Comparison of ENCODE assay signal across 10 cellular contexts in the genomic region with DNA sequence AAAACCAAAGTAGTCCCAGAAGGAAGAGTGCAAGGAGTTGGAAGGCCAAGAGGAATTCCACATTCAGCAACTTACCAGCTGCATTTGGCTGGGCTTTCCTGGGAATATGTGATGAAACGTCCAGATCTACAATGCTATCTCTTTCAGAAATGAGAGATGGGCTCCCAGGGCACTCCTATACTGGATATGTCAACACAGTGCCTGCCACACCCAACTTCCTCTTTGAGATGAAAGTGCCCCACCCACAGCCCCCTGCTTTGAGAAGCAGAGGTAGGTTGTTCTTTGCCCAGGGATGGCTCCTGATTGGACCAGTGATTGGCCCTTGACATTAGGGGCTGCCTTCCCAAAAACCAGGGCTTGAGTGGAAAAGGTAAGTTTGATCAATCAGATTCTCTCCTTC. TPM values are rescaled to one million over a fixed set of nuclear protein-coding genes. Genes with fewer than 3 reads are reported as not detected.
DNase-seq lines count a peak whose midpoint lies in the region; ATAC-seq, FAIRE-seq and TF ChIP-seq lines count a peak whose summit lies in the region.
"Not testable (repeated sequence)": the region's sequence is repeated elsewhere in the genome, so short reads cannot be mapped to it uniquely, and the experiment has no call there.
"Had no signal": no experiment of that assay in that cellular context is flagged by ENCODE, and none has a peak within 500 bp of the region (broad histone marks: within the 10 kb centered on the region; RNA-seq: fewer than 3 reads in every experiment).

No MANE protein-coding gene starts in this region.

- FAIRE-seq in GM12878 (lab: Jason Lieb, UNC): not testable (repeated sequence)

- in situ Hi-C loops in GM12878 (cut with MboI): not testable (repeated sequence)

- not testable (repeated sequence) for H3K9me3 ChIP-seq in CD8-positive, alpha-beta T cell (ENCODE audit: low read length); GM12878 (replicated peaks; ENCODE audit: control insufficient read depth, insufficient read depth, low read length); lower lobe of right lung; mucosa of descending colon; upper lobe of right lung

- not testable (repeated sequence) for H3K27me3 ChIP-seq in CD8-positive, alpha-beta T cell (ENCODE audit: insufficient read depth, low read length); GM12878 (replicated peaks in 1 of 2; ENCODE audit: control insufficient read depth in 2 of 2, insufficient read depth in 2 of 2, low read length in 1 of 2); lower lobe of right lung (ENCODE audit: low read depth); upper lobe of right lung

- H3K4me2 ChIP-seq in GM12878 (ENCODE audit: control insufficient read depth, insufficient read depth): not testable (repeated sequence)

- TF ChIP-seq CTCF in CD8-positive, alpha-beta T cell (IDR thresholded peaks at IDR 0.05); activated B cell treated with CpG ODN at 0.5 μM for 24 hours (IDR thresholded peaks at IDR 0.05); GM12878 (IDR thresholded peaks at IDR 0.05 in 2 of 3, conservative IDR thresholded peaks at IDR 0.05 in 1 of 3; ENCODE audit: control insufficient read depth in 2 of 3, extremely low read depth in 1 of 3, insufficient read depth in 1 of 3, low read depth in 3 of 3, low read length in 3 of 3); lower lobe of right lung (IDR thresholded peaks at IDR 0.05); mucosa of descending colon (IDR thresholded peaks at IDR 0.05); upper lobe of right lung (IDR thresholded peaks at IDR 0.05): not testable (repeated sequence)

- not testable (repeated sequence) for TF ChIP-seq RAD21 in GM12878 (IDR thresholded peaks at IDR 0.05; ENCODE audit: insufficient read depth, low read depth, low read length)

- H3K79me2 ChIP-seq in GM12878 (ENCODE audit: control insufficient read depth, insufficient read depth, low read length): not testable (repeated sequence)

- POLR2A ChIA-PET in CD8-positive, alpha-beta T cell (lab: Charles Lee); activated B cell treated with CpG ODN at 0.5 μM for 24 hours (lab: Charles Lee); GM12878 (lab: Charles Lee): not testable (repeated sequence)

- H3K27me3 Mint-ChIP-seq in CD8-positive, alpha-beta T cell (ENCODE audit: low read depth); activated B cell treated with CpG ODN at 0.5 μM for 24 hours; stimulated activated memory B cell treated with anti-CD40 and anti-IgM and Interleukin-4, amounts not matched to agents 10 μg/mL and 1 μg/mL and 100 μg/mL, for 72 hours: not testable (repeated sequence)

- H3K27ac Mint-ChIP-seq in CD8-positive, alpha-beta T cell; activated B cell treated with CpG ODN at 0.5 μM for 24 hours; stimulated activated memory B cell treated with anti-CD40 and anti-IgM and Interleukin-4, amounts not matched to agents 10 μg/mL and 1 μg/mL and 100 μg/mL, for 72 hours: not testable (repeated sequence)

- WGBS in GM12878 (ENCODE audit: insufficient coverage, insufficient replicate concordance, low lambda C conversion rate, missing lambda C conversion rate): 0% methylated on average over 1 of the region's 1 CpG

- not testable (repeated sequence) for H3K4me3 Mint-ChIP-seq in CD8-positive, alpha-beta T cell; activated B cell treated with CpG ODN at 0.5 μM for 24 hours; stimulated activated memory B cell treated with anti-CD40 and anti-IgM and Interleukin-4, amounts not matched to agents 10 μg/mL and 1 μg/mL and 100 μg/mL, for 72 hours

- not testable (repeated sequence) for H3K9ac ChIP-seq in GM12878 (ENCODE audit: control insufficient read depth, insufficient read depth, low read length)

- H3K36me3 Mint-ChIP-seq in CD8-positive, alpha-beta T cell; activated B cell treated with CpG ODN at 0.5 μM for 24 hours (ENCODE audit: low read depth); stimulated activated memory B cell treated with anti-CD40 and anti-IgM and Interleukin-4, amounts not matched to agents 10 μg/mL and 1 μg/mL and 100 μg/mL, for 72 hours: not testable (repeated sequence)

- SMC1A ChIA-PET in GM12878 (lab: Charles Lee; ENCODE audit: uncharacterized antibody, unreplicated experiment): not testable (repeated sequence)

- H3K4me3 ChIP-seq in CD8-positive, alpha-beta T cell (ENCODE audit: low read depth, low read length); GM12878; lower lobe of right lung; mucosa of descending colon; upper lobe of right lung: not testable (repeated sequence)

- CTCF ChIA-PET in CD8-positive, alpha-beta T cell (lab: Charles Lee); activated B cell treated with CpG ODN at 0.5 μM for 24 hours (lab: Charles Lee); GM12878 (lab: Yijun Ruan, JAX): not testable (repeated sequence)

- H2AFZ ChIP-seq in GM12878 (ENCODE audit: control insufficient read depth, low read depth, low read length): not testable (repeated sequence)

- TF ChIP-seq EP300 in GM12878 (IDR thresholded peaks at IDR 0.05; ENCODE audit: borderline replicate concordance in 1 of 2, control insufficient read depth in 1 of 2, low read depth in 2 of 2, low read length in 2 of 2): not testable (repeated sequence)

- TF ChIP-seq POLR2A in GM12878 (IDR thresholded peaks at IDR 0.05; ENCODE audit: low read depth, low read length): not testable (repeated sequence)

- peak; percentile 46 for ATAC-seq in CD8-positive, alpha-beta T cell
- ATAC-seq in activated B cell treated with CpG ODN at 0.5 μM for 24 hours (ENCODE audit: low read depth) (peak; percentile 54), GM12878 (peak; percentile 32; the same call in 1 of the 3 replicates), left ventricle myocardium superior (peak; percentile 28), lower lobe of right lung (peak; percentile 45 to 63), mucosa of descending colon (peak; percentile 79), upper lobe of right lung (peak; percentile 53)
- ATAC-seq in stimulated activated memory B cell treated with anti-CD40 and anti-IgM and Interleukin-4, amounts not matched to agents 10 μg/mL and 1 μg/mL and 100 μg/mL, for 72 hours: peak; percentile 70

- H4K20me1 ChIP-seq in GM12878 (ENCODE audit: control insufficient read depth, insufficient read depth): not testable (repeated sequence)

- H3K4me1 Mint-ChIP-seq in CD8-positive, alpha-beta T cell (ENCODE audit: low read depth); activated B cell treated with CpG ODN at 0.5 μM for 24 hours; stimulated activated memory B cell treated with anti-CD40 and anti-IgM and Interleukin-4, amounts not matched to agents 10 μg/mL and 1 μg/mL and 100 μg/mL, for 72 hours: not testable (repeated sequence)

- not testable (repeated sequence) for H3K9me3 Mint-ChIP-seq in CD8-positive, alpha-beta T cell; activated B cell treated with CpG ODN at 0.5 μM for 24 hours; stimulated activated memory B cell treated with anti-CD40 and anti-IgM and Interleukin-4, amounts not matched to agents 10 μg/mL and 1 μg/mL and 100 μg/mL, for 72 hours

- not testable (repeated sequence) for DNase-seq in CD8-positive, alpha-beta T cell; activated B cell treated with CpG ODN at 0.5 μM for 24 hours; GM12878 (ENCODE audit: low read depth, low spot score); left ventricle myocardium superior; lower lobe of right lung; mucosa of descending colon; upper lobe of right lung

- not testable (repeated sequence) for BruUV-seq in GM12878 (replicated peaks; lab: Mats Ljungman, UMichigan)

- RAD21 ChIA-PET in GM12878 (lab: Charles Lee; ENCODE audit: unreplicated experiment): not testable (repeated sequence)

- H3K27ac ChIP-seq in CD8-positive, alpha-beta T cell (ENCODE audit: low read depth, low read length); GM12878 (ENCODE audit: control insufficient read depth, insufficient read depth); lower lobe of right lung; upper lobe of right lung: not testable (repeated sequence)

- intact Hi-C loops in CD8-positive, alpha-beta T cell (cut with DNase I, micrococcal nuclease); activated B cell treated with CpG ODN at 0.5 μM for 24 hours (cut with micrococcal nuclease); GM12878 (cut with micrococcal nuclease; ENCODE audit: unreplicated experiment); left ventricle myocardium superior (cut with micrococcal nuclease); lower lobe of right lung (cut with DNase I); mucosa of descending colon (cut with DNase I, micrococcal nuclease); upper lobe of right lung (cut with DNase I): not testable (repeated sequence)

- not testable (repeated sequence) for H3K4me1 ChIP-seq in CD8-positive, alpha-beta T cell (ENCODE audit: insufficient read depth, low read length); GM12878 (ENCODE audit: control insufficient read depth, insufficient read depth, low read length); lower lobe of right lung; mucosa of descending colon (ENCODE audit: low read depth); upper lobe of right lung

- H3K36me3 ChIP-seq in CD8-positive, alpha-beta T cell (ENCODE audit: insufficient read depth, low read length); GM12878 (ENCODE audit: control insufficient read depth in 2 of 2, insufficient read depth in 2 of 2, low read length in 1 of 2); lower lobe of right lung; mucosa of descending colon (ENCODE audit: low read depth); upper lobe of right lung: not testable (repeated sequence)

RNA-seq across cellular contexts. Expression of gene NUDT4B, which starts 36.2 kb away (rescaled TPM):
- not detected for total RNA-seq in CD8-positive, alpha-beta T cell
- total RNA-seq in activated B cell treated with CpG ODN at 0.5 μM for 24 hours: 1.9 and 3.4 TPM in 2 replicates
- total RNA-seq in GM12878 (2013; cell fraction: nucleolus; rRNA removed): 3.0 and 4.9 TPM in 2 replicates
- 5.1 and 11.8 TPM in 2 replicates for total RNA-seq in GM12878 (2014; rRNA removed)
- total RNA-seq in GM12878 (2014; rRNA removed; fragmentation: Illumina TruSeq; extraction: Trizol): 0.18 and 0.67 TPM in 2 replicates
- not detected in 2 replicates for total RNA-seq in GM12878 (2021)
- polyA plus RNA-seq in GM12878 (2011; ENCODE audit: low read depth): 6.4 TPM
- 0.82 and 25.5 TPM in 2 replicates for polyA plus RNA-seq in GM12878 (2011; rRNA removed)
- polyA plus RNA-seq in GM12878 (2011; cell fraction: cytosol; rRNA removed): 21.5 and 26.6 TPM in 2 replicates
- 6.2 and 6.8 TPM in 2 replicates for polyA plus RNA-seq in GM12878 (2011; cell fraction: nucleus; rRNA removed)
- polyA plus RNA-seq in GM12878 (2012): 0.79 and 4.0 TPM in 2 replicates
- polyA plus RNA-seq in GM12878 (2014; fragmentation: Illumina TruSeq; extraction: Trizol): 5.2 and 7.1 TPM in 2 replicates
- polyA plus RNA-seq in GM12878 (2014; fragmentation: Nextera tagmentation; extraction: Ambion mirVana): under 1 TPM in 1 of 2 experiments, not detected in 1; 0.11 TPM
- 5.1 and 7.3 TPM in 2 replicates for polyA plus RNA-seq in GM12878 (2014; rRNA removed)
- polyA plus RNA-seq in GM12878 (2016; fragmentation: Nextera tagmentation; extraction: Ambion mirVana): 10 to 100 TPM in 1 of 2 experiments, 1 to 10 TPM in 1; 1.5 to 10.7 TPM
- polyA minus RNA-seq in GM12878 (2011; rRNA and poly(A)+ RNA removed): 8.0 and 22.8 TPM in 2 replicates
- 5.2 TPM in 1 of 2 replicates, not detected in the other for polyA minus RNA-seq in GM12878 (2011; cell fraction: cytosol; rRNA and poly(A)+ RNA removed)
- polyA minus RNA-seq in GM12878 (2011; cell fraction: nucleus; rRNA and poly(A)+ RNA removed): 0.36 and 0.48 TPM in 2 replicates
- total RNA-seq in left ventricle myocardium superior: not detected
- not detected for total RNA-seq in lower lobe of right lung
- total RNA-seq in mucosa of descending colon: 1 to 10 TPM in 1 of 3 donors, under 1 TPM in 1, not detected in 1; 0.61 to 1.4 TPM
- total RNA-seq in upper lobe of right lung: 1.8 TPM
- total RNA-seq: Caco-2, H1 had no signal

Comparison
In these comparisons a context has a peak if more than half of its experiments do, and no peak if none do; other contexts are left out.
1. ATAC-seq: peak in every context shown above with its lines; median percentile 79 in mucosa of descending colon; 70 in stimulated activated memory B cell treated with anti-CD40 and anti-IgM and Interleukin-4, amounts not matched to agents 10 μg/mL and 1 μg/mL and 100 μg/mL, for 72 hours; 54 in activated B cell treated with CpG ODN at 0.5 μM for 24 hours; 54 in lower lobe of right lung; 53 in upper lobe of right lung; 46 in CD8-positive, alpha-beta T cell; 32 in GM12878; 28 in left ventricle myocardium superior.